In genomic region chr1:146448869-146449246, GRCh38 we compare ENCODE assay signal across 8 cellular contexts.
DNase-seq lines count a peak whose midpoint lies in the region; ATAC-seq and TF ChIP-seq lines count a peak whose summit lies in the region.
"Not testable (repeated sequence)": the region's sequence is repeated elsewhere in the genome, so short reads cannot be mapped to it uniquely, and the experiment has no call there.

No MANE protein-coding gene starts in this region.

- intact Hi-C loops in HCT116 (cut with micrococcal nuclease); PC-9 (cut with micrococcal nuclease; ENCODE audit: unreplicated experiment); activated CD8-positive, alpha-beta T cell treated with anti-CD3 and anti-CD28 coated beads for 36 hours (cut with micrococcal nuclease); left colon (cut with DNase I, micrococcal nuclease): not testable (repeated sequence)

- not testable (repeated sequence) for H3K4me3 Mint-ChIP-seq in T-helper 17 cell; activated CD8-positive, alpha-beta T cell treated with anti-CD3 and anti-CD28 coated beads for 36 hours; naive thymus-derived CD8-positive, alpha-beta T cell; stimulated activated naive CD8-positive, alpha-beta T cell treated with anti-CD3 and anti-CD28 coated beads, Interleukin-15, amount 100 ng/mL, for 72 hours

- H3F3A ChIP-seq in PC-9 (ENCODE audit: insufficient read depth, low read depth), result not testable (repeated sequence)

- not testable (repeated sequence) for H3K27me3 Mint-ChIP-seq in T-helper 17 cell; activated CD8-positive, alpha-beta T cell treated with anti-CD3 and anti-CD28 coated beads for 36 hours; naive thymus-derived CD8-positive, alpha-beta T cell; stimulated activated naive CD8-positive, alpha-beta T cell treated with anti-CD3 and anti-CD28 coated beads, Interleukin-15, amount 100 ng/mL, for 72 hours

- TF ChIP-seq RAD21 in HCT116 (IDR thresholded peaks at IDR 0.05; ENCODE audit: low read depth), result not testable (repeated sequence)

- H3K79me2 ChIP-seq in HCT116 (ENCODE audit: insufficient read depth, low read length); PC-9 (ENCODE audit: low read depth): not testable (repeated sequence)

- H3K9ac ChIP-seq in HCT116 (ENCODE audit: low read length), result not testable (repeated sequence)

- not testable (repeated sequence) for H3K4me1 ChIP-seq in HCT116 (ENCODE audit: control insufficient read depth in 1 of 2, insufficient read depth in 2 of 2, low read length in 2 of 2); PC-9 (replicated peaks; ENCODE audit: insufficient read depth)

- not testable (repeated sequence) for H4K20me1 ChIP-seq in HCT116 (ENCODE audit: insufficient read depth); PC-9 (ENCODE audit: insufficient read depth)

- DNase-seq in HCT116 (ENCODE audit: low read depth, low spot score); PC-9; T-helper 17 cell; activated CD8-positive, alpha-beta T cell treated with anti-CD3 and anti-CD28 coated beads for 36 hours; activated naive CD4-positive, alpha-beta T cell treated with anti-CD3 and anti-CD28 coated beads, Interleukin-2, amount 50 U/mL, for 72 hours (ENCODE audit: low spot score in 2 of 2); left colon; naive thymus-derived CD8-positive, alpha-beta T cell; stimulated activated naive CD8-positive, alpha-beta T cell treated with anti-CD3 and anti-CD28 coated beads, Interleukin-15, amount 100 ng/mL, for 72 hours: not testable (repeated sequence)

- CTCF ChIA-PET in HCT116 (lab: Charles Lee); PC-9 (lab: Charles Lee); activated CD8-positive, alpha-beta T cell treated with anti-CD3 and anti-CD28 coated beads for 36 hours (lab: Charles Lee): not testable (repeated sequence)

- RAD21 ChIA-PET in HCT116 (lab: Charles Lee; ENCODE audit: low non-redundant PET in 1 of 2, low total read pairs in 2 of 2, uncharacterized antibody in 2 of 2, unreplicated experiment in 2 of 2), result not testable (repeated sequence)

- H3K4me2 ChIP-seq in HCT116 (ENCODE audit: low read length), result not testable (repeated sequence)
- peak overlapping the region; percentile 74 for H3K4me2 ChIP-seq in PC-9

- not testable (repeated sequence) for H3K4me3 ChIP-seq in HCT116 (replicated peaks in 1 of 2; ENCODE audit: low read depth in 1 of 2, low read length in 2 of 2)
- H3K4me3 ChIP-seq in PC-9, result peak overlapping the region; percentile 29; the same call in 1 of the 2 replicates

- not testable (repeated sequence) for H3K36me3 Mint-ChIP-seq in T-helper 17 cell (ENCODE audit: low read depth); activated CD8-positive, alpha-beta T cell treated with anti-CD3 and anti-CD28 coated beads for 36 hours (ENCODE audit: low read depth); activated naive CD4-positive, alpha-beta T cell treated with anti-CD3 and anti-CD28 coated beads, Interleukin-2, amount 50 U/mL, for 72 hours; naive thymus-derived CD8-positive, alpha-beta T cell

- H3K27ac Mint-ChIP-seq in T-helper 17 cell; activated CD8-positive, alpha-beta T cell treated with anti-CD3 and anti-CD28 coated beads for 36 hours; activated naive CD4-positive, alpha-beta T cell treated with anti-CD3 and anti-CD28 coated beads, Interleukin-2, amount 50 U/mL, for 72 hours; naive thymus-derived CD8-positive, alpha-beta T cell; stimulated activated naive CD8-positive, alpha-beta T cell treated with anti-CD3 and anti-CD28 coated beads, Interleukin-15, amount 100 ng/mL, for 72 hours: not testable (repeated sequence)

- H3K9me3 ChIP-seq in HCT116 (ENCODE audit: control insufficient read depth in 1 of 2, insufficient read depth in 1 of 2, low read depth in 1 of 2, low read length in 2 of 2); PC-9 (ENCODE audit: insufficient read depth, low read depth); T-helper 17 cell (ENCODE audit: control insufficient read depth, low read length, poor library complexity, severe bottlenecking): not testable (repeated sequence)

- H3K27ac ChIP-seq in HCT116 (ENCODE audit: low read depth, low read length); PC-9: not testable (repeated sequence)

- H3K9me2 ChIP-seq in HCT116 (ENCODE audit: insufficient read depth); PC-9 (ENCODE audit: insufficient read depth): not testable (repeated sequence)

- not testable (repeated sequence) for TF ChIP-seq POLR2A in HCT116 (IDR thresholded peaks at IDR 0.05; ENCODE audit: borderline replicate concordance, extremely low read depth, insufficient read depth, insufficient read length)

- not testable (repeated sequence) for H3K36me3 ChIP-seq in HCT116 (ENCODE audit: control insufficient read depth in 1 of 2, insufficient read depth in 2 of 2, low read length in 2 of 2); PC-9 (ENCODE audit: low read depth)

- not testable (repeated sequence) for H3K27me3 ChIP-seq in HCT116 (ENCODE audit: insufficient read depth, low read length); PC-9 (ENCODE audit: insufficient read depth, low read depth)

- not testable (repeated sequence) for H3K9me3 Mint-ChIP-seq in activated CD8-positive, alpha-beta T cell treated with anti-CD3 and anti-CD28 coated beads for 36 hours; activated naive CD4-positive, alpha-beta T cell treated with anti-CD3 and anti-CD28 coated beads, Interleukin-2, amount 50 U/mL, for 72 hours; naive thymus-derived CD8-positive, alpha-beta T cell; stimulated activated naive CD8-positive, alpha-beta T cell treated with anti-CD3 and anti-CD28 coated beads, Interleukin-15, amount 100 ng/mL, for 72 hours

- not testable (repeated sequence) for H3K4me1 Mint-ChIP-seq in T-helper 17 cell; activated CD8-positive, alpha-beta T cell treated with anti-CD3 and anti-CD28 coated beads for 36 hours (ENCODE audit: low read depth); naive thymus-derived CD8-positive, alpha-beta T cell; stimulated activated naive CD8-positive, alpha-beta T cell treated with anti-CD3 and anti-CD28 coated beads, Interleukin-15, amount 100 ng/mL, for 72 hours

- not testable (repeated sequence) for H2AFZ ChIP-seq in HCT116 (ENCODE audit: low read depth, low read length, poor library complexity, severe bottlenecking); PC-9

- ATAC-seq in HCT116, result peak; percentile 84
- ATAC-seq in T-helper 17 cell, result peak; percentile 10
- ATAC-seq in activated CD8-positive, alpha-beta T cell treated with anti-CD3 and anti-CD28 coated beads for 36 hours, result peak; percentile 39
- ATAC-seq in activated naive CD4-positive, alpha-beta T cell treated with anti-CD3 and anti-CD28 coated beads, Interleukin-2, amount 50 U/mL, for 72 hours, result peak; percentile 28 to 34
- peak; percentile 24 for ATAC-seq in left colon
- peak; percentile 27 to 39 for ATAC-seq in naive thymus-derived CD8-positive, alpha-beta T cell
- ATAC-seq in stimulated activated naive CD8-positive, alpha-beta T cell treated with anti-CD3 and anti-CD28 coated beads, Interleukin-15, amount 100 ng/mL, for 72 hours, result peak; percentile 33

- not testable (repeated sequence) for BruUV-seq in HCT116 (replicated peaks; lab: Mats Ljungman, UMichigan); PC-9 (replicated peaks; lab: Mats Ljungman, UMichigan)

- not testable (repeated sequence) for TF ChIP-seq CTCF in HCT116 (IDR thresholded peaks at IDR 0.05 in 2 of 3, conservative IDR thresholded peaks at IDR 0.05 in 1 of 3; ENCODE audit: borderline replicate concordance in 1 of 3, insufficient read depth in 1 of 3, low read depth in 2 of 3, low read length in 2 of 3); PC-9 (conservative IDR thresholded peaks at IDR 0.05); activated CD8-positive, alpha-beta T cell treated with anti-CD3 and anti-CD28 coated beads for 36 hours (IDR thresholded peaks at IDR 0.05)

- POLR2A ChIA-PET in HCT116 (lab: Charles Lee); PC-9 (lab: Charles Lee; ENCODE audit: unreplicated experiment); activated CD8-positive, alpha-beta T cell treated with anti-CD3 and anti-CD28 coated beads for 36 hours (lab: Charles Lee); naive thymus-derived CD8-positive, alpha-beta T cell (lab: Charles Lee): not testable (repeated sequence)

Comparison
In these comparisons a context has a peak if more than half of its experiments do, and no peak if none do; other contexts are left out.
1. ATAC-seq: peak in every context shown above with its lines; median percentile 84 in HCT116; 39 in activated CD8-positive, alpha-beta T cell treated with anti-CD3 and anti-CD28 coated beads for 36 hours; 33 in naive thymus-derived CD8-positive, alpha-beta T cell; 33 in stimulated activated naive CD8-positive, alpha-beta T cell treated with anti-CD3 and anti-CD28 coated beads, Interleukin-15, amount 100 ng/mL, for 72 hours; 31 in activated naive CD4-positive, alpha-beta T cell treated with anti-CD3 and anti-CD28 coated beads, Interleukin-2, amount 50 U/mL, for 72 hours; 24 in left colon; 10 in T-helper 17 cell.